In genomic region chr14:63840981-63841380, GRCh38 we compare ENCODE assay signal across 8 cellular contexts. TPM values are rescaled to one million over a fixed set of nuclear protein-coding genes. Genes with fewer than 3 reads are reported as not detected.
DNase-seq lines count a peak whose midpoint lies in the region; ATAC-seq, FAIRE-seq and TF ChIP-seq lines count a peak whose summit lies in the region.

No MANE protein-coding gene starts in this region.

- intact Hi-C loops in head of caudate nucleus (cut with DNase I) = no loop called here

- TF ChIP-seq CTCF in LNCAP (IDR thresholded peaks at IDR 0.05) = peak; percentile 13; the same call in 1 of the 2 replicates
- TF ChIP-seq CTCF in fibroblast of villous mesenchyme (IDR thresholded peaks at IDR 0.05; ENCODE audit: insufficient read depth, low read depth, low read length) = peak; percentile 47

- no peak for FAIRE-seq in GM19239 (lab: Jason Lieb, UNC)

- CTCF ChIA-PET in activated CD8-positive, alpha-beta T cell treated with anti-CD3 and anti-CD28 coated beads, Interleukin-2, amount 10 ng/mL, durations not matched to agents 7 days and 5 days (lab: Charles Lee) = interaction anchor here (0.9 to 1.4 kb wide), 5 partner anchors 10 to 462 kb away, joined by 3 to 4 read pairs (median 3); no protein-coding TSS in a partner anchor

- no peaks in the 10 kb centered on the region for H3K27me3 Mint-ChIP-seq in activated CD8-positive, alpha-beta T cell treated with anti-CD3 and anti-CD28 coated beads, Interleukin-2, amount 10 ng/mL, durations not matched to agents 7 days and 5 days (ENCODE audit: low read depth)

- H3K4me1 Mint-ChIP-seq in activated CD8-positive, alpha-beta T cell treated with anti-CD3 and anti-CD28 coated beads, Interleukin-2, amount 10 ng/mL, durations not matched to agents 7 days and 5 days (ENCODE audit: low read depth) = peaks cover 5% of the 10 kb centered on the region

- peaks cover 6% of the 10 kb centered on the region for H3K36me3 Mint-ChIP-seq in activated CD8-positive, alpha-beta T cell treated with anti-CD3 and anti-CD28 coated beads, Interleukin-2, amount 10 ng/mL, durations not matched to agents 7 days and 5 days (ENCODE audit: low read depth)

- ATAC-seq in activated CD8-positive, alpha-beta T cell treated with anti-CD3 and anti-CD28 coated beads, Interleukin-2, amount 10 ng/mL, durations not matched to agents 7 days and 5 days = no peak
- no peak for ATAC-seq in GM21619 (IDR thresholded peaks at IDR 0.05; ENCODE audit: unreplicated experiment)
- no peak for ATAC-seq in GM19397 (IDR thresholded peaks at IDR 0.05; ENCODE audit: unreplicated experiment)

- no peak overlapping the region for H3K4me3 ChIP-seq in fibroblast of villous mesenchyme (ENCODE audit: low read depth, low read length)

- POLR2A ChIA-PET in activated CD8-positive, alpha-beta T cell treated with anti-CD3 and anti-CD28 coated beads, Interleukin-2, amount 10 ng/mL, durations not matched to agents 7 days and 5 days (lab: Charles Lee) = interaction anchor here (0.9 kb wide), 1 partner anchor 16 kb away, joined by 3 read pairs; no protein-coding TSS in a partner anchor

- no peak overlapping the region for H3K4me3 Mint-ChIP-seq in activated CD8-positive, alpha-beta T cell treated with anti-CD3 and anti-CD28 coated beads, Interleukin-2, amount 10 ng/mL, durations not matched to agents 7 days and 5 days

- H3K27ac Mint-ChIP-seq in activated CD8-positive, alpha-beta T cell treated with anti-CD3 and anti-CD28 coated beads, Interleukin-2, amount 10 ng/mL, durations not matched to agents 7 days and 5 days = no peak overlapping the region

- DNase-seq in activated CD8-positive, alpha-beta T cell treated with anti-CD3 and anti-CD28 coated beads, Interleukin-2, amount 10 ng/mL, durations not matched to agents 7 days and 5 days = peak; percentile 67
- DNase-seq in fibroblast of villous mesenchyme (ENCODE audit: low read depth) (peak; percentile 18), head of caudate nucleus (no peak), GM19239 (ENCODE audit: insufficient read length, low spot score) (no peak)
- DNase-seq in stimulated activated CD8-positive, alpha-beta memory T cell treated with anti-CD3 and anti-CD28 coated beads, Interleukin-2, amount 100 ng/mL, for 48 hours (ENCODE audit: low read depth in 2 of 2) = peak; percentile 24 to 27

- peaks cover 6% of the 10 kb centered on the region for H3K9me3 Mint-ChIP-seq in activated CD8-positive, alpha-beta T cell treated with anti-CD3 and anti-CD28 coated beads, Interleukin-2, amount 10 ng/mL, durations not matched to agents 7 days and 5 days (ENCODE audit: insufficient read depth)

RNA-seq across cellular contexts. Expression of gene SYNE2, which starts 11.8 kb away (rescaled TPM):
- total RNA-seq in activated CD8-positive, alpha-beta T cell treated with anti-CD3 and anti-CD28 coated beads, Interleukin-2, amount 10 ng/mL, durations not matched to agents 7 days and 5 days = 100 to 1,000 TPM; 198 to 206 TPM
- 13.4 and 15.8 TPM in 2 replicates for total RNA-seq in fibroblast of villous mesenchyme

Comparison
In these comparisons a context has a peak if more than half of its experiments do, and no peak if none do; other contexts are left out.
1. DNase-seq: peak in activated CD8-positive, alpha-beta T cell treated with anti-CD3 and anti-CD28 coated beads, Interleukin-2, amount 10 ng/mL, durations not matched to agents 7 days and 5 days (single experiment), fibroblast of villous mesenchyme (single experiment) and stimulated activated CD8-positive, alpha-beta memory T cell treated with anti-CD3 and anti-CD28 coated beads, Interleukin-2, amount 100 ng/mL, for 48 hours (2 of 2); none in head of caudate nucleus (0 of 42) and GM19239 (single experiment).
2. RNA of gene SYNE2, which starts 11.8 kb away (total RNA-seq): 198 to 206 TPM in activated CD8-positive, alpha-beta T cell treated with anti-CD3 and anti-CD28 coated beads, Interleukin-2, amount 10 ng/mL, durations not matched to agents 7 days and 5 days; 13.4 to 15.8 TPM in fibroblast of villous mesenchyme; every median in the first group is over 10 times any median in the second.